In genomic region chr10:79241629-79241989, GRCh38 we compare ENCODE assay signal across 8 cellular contexts.
DNase-seq lines count a peak whose midpoint lies in the region; ATAC-seq and TF ChIP-seq lines count a peak whose summit lies in the region.

No MANE protein-coding gene starts in this region.

- H4K20me1 ChIP-seq in MM.1S (ENCODE audit: insufficient read depth, low read length): no peaks in the 10 kb centered on the region

- no peaks in the 10 kb centered on the region for H3K36me3 ChIP-seq in MM.1S (replicated peaks; ENCODE audit: insufficient read depth, low read length)
- no peaks in the 10 kb centered on the region for H3K36me3 ChIP-seq in effector memory CD4-positive, alpha-beta T cell (ENCODE audit: control insufficient read depth, insufficient read depth, low read length)

- DNase-seq in CD14-positive monocyte (ENCODE audit: low spot score): no peak
- no peak for DNase-seq in MM.1S
- no peak for DNase-seq in effector memory CD4-positive, alpha-beta T cell
- DNase-seq in osteocyte (ENCODE audit: extremely low spot score, unreplicated experiment): no peak
- DNase-seq in omental fat pad (ENCODE audit: low spot score): no peak
- no peak for DNase-seq in midbrain (lab: John Stamatoyannopoulos, UW)
- DNase-seq in medulla oblongata (ENCODE audit: extremely low spot score): no peak
- DNase-seq in foreskin keratinocyte: no peak

- H3K4me1 ChIP-seq in MM.1S (ENCODE audit: low read length): peaks cover 35% of the 10 kb centered on the region
- H3K4me1 ChIP-seq in effector memory CD4-positive, alpha-beta T cell (ENCODE audit: control insufficient read depth, insufficient read depth, low read length, poor library complexity, severe bottlenecking): peaks cover 24% of the 10 kb centered on the region
- peaks cover 22% of the 10 kb centered on the region for H3K4me1 ChIP-seq in foreskin keratinocyte

- H3K9me3 Mint-ChIP-seq in CD14-positive monocyte (peaks cover 0 to 2% (median 0%) of the 10 kb centered on the region in 7 donors), osteocyte (ENCODE audit: unreplicated experiment) (no peaks in the 10 kb centered on the region)

- no peak for ATAC-seq in omental fat pad (ENCODE audit: low FRiP score)
- ATAC-seq in foreskin keratinocyte: no peak

- H3K27me3 ChIP-seq in MM.1S (replicated peaks; ENCODE audit: insufficient read depth, low read length) (no peaks in the 10 kb centered on the region), foreskin keratinocyte (no peaks in the 10 kb centered on the region)
- H3K27me3 ChIP-seq in effector memory CD4-positive, alpha-beta T cell (replicated peaks; ENCODE audit: control insufficient read depth, insufficient read depth, low read length, poor library complexity, severe bottlenecking): no peaks in the 10 kb centered on the region

- H3K79me2 ChIP-seq in MM.1S (ENCODE audit: low read length): peaks cover 37% of the 10 kb centered on the region

- H3K9me2 ChIP-seq in MM.1S (replicated peaks; ENCODE audit: insufficient read depth, low read length): no peaks in the 10 kb centered on the region

- peak overlapping the region; percentile 91 to 98 (median 96) for H3K27ac Mint-ChIP-seq in CD14-positive monocyte
- H3K27ac Mint-ChIP-seq in osteocyte (ENCODE audit: unreplicated experiment): peak overlapping the region; percentile 46

- peak overlapping the region; percentile 32; the same call in 1 of the 2 replicates for H2AFZ ChIP-seq in MM.1S (ENCODE audit: low read length)

- peak overlapping the region; percentile 79 to 81 for H3K4me3 Mint-ChIP-seq in CD14-positive monocyte
- peak overlapping the region; percentile 56 for H3K4me3 Mint-ChIP-seq in osteocyte (ENCODE audit: unreplicated experiment)

- peaks cover 59 to 63% of the 10 kb centered on the region in 2 donors for H3K36me3 Mint-ChIP-seq in CD14-positive monocyte
- peaks cover 7% of the 10 kb centered on the region for H3K36me3 Mint-ChIP-seq in osteocyte (ENCODE audit: unreplicated experiment)

- peaks cover 0 to 2% (median 2%) of the 10 kb centered on the region in 3 donors for H3K27me3 Mint-ChIP-seq in CD14-positive monocyte (ENCODE audit: low read depth in 3 of 3)
- no peaks in the 10 kb centered on the region for H3K27me3 Mint-ChIP-seq in osteocyte (ENCODE audit: unreplicated experiment)

- peaks cover 23% of the 10 kb centered on the region for H3F3A ChIP-seq in MM.1S (ENCODE audit: insufficient read depth, low read length)

- TF ChIP-seq CTCF in CD14-positive monocyte (IDR thresholded peaks at IDR 0.05) (no peak), MM.1S (IDR thresholded peaks at IDR 0.05; ENCODE audit: low read length) (no peak), osteocyte (IDR thresholded peaks at IDR 0.05) (no peak), omental fat pad (IDR thresholded peaks at IDR 0.05) (no peak), foreskin keratinocyte (conservative IDR thresholded peaks at IDR 0.05) (no peak)

- H3K4me1 Mint-ChIP-seq in CD14-positive monocyte (peaks cover 82% of the 10 kb centered on the region), osteocyte (ENCODE audit: unreplicated experiment) (peaks cover 63% of the 10 kb centered on the region)

- H3K9ac ChIP-seq in MM.1S (ENCODE audit: low read length): peak overlapping the region; percentile 64; the same call in 1 of the 2 replicates

- H3K4me3 ChIP-seq in MM.1S (ENCODE audit: low read length): peak overlapping the region; percentile 74
- peak overlapping the region; percentile 62 for H3K4me3 ChIP-seq in effector memory CD4-positive, alpha-beta T cell (ENCODE audit: insufficient read depth, low read depth, low read length, poor library complexity, severe bottlenecking)

- intact Hi-C loops in CD14-positive monocyte (cut with micrococcal nuclease): loop anchor here (2.0 to 10.0 kb wide), 5 partner anchors 25 to 267 kb away; partner anchors contain the start of gene ZCCHC24 (in 1 of the 2)

- H3K27ac ChIP-seq in MM.1S (ENCODE audit: low read length): peak overlapping the region; percentile 54; the same call in 1 of the 2 replicates
- peak overlapping the region; percentile 27 for H3K27ac ChIP-seq in effector memory CD4-positive, alpha-beta T cell (ENCODE audit: insufficient read depth, low read length, poor library complexity, severe bottlenecking)
- no peak overlapping the region for H3K27ac ChIP-seq in foreskin keratinocyte

- peak overlapping the region; percentile 90 for H3K4me2 ChIP-seq in MM.1S (ENCODE audit: low read depth, low read length)

- H3K9me3 ChIP-seq in MM.1S (replicated peaks; ENCODE audit: insufficient read depth, low read length): no peaks in the 10 kb centered on the region
- H3K9me3 ChIP-seq in effector memory CD4-positive, alpha-beta T cell (ENCODE audit: control insufficient read depth, low read length): no peaks in the 10 kb centered on the region
